In the genomic region with DNA sequence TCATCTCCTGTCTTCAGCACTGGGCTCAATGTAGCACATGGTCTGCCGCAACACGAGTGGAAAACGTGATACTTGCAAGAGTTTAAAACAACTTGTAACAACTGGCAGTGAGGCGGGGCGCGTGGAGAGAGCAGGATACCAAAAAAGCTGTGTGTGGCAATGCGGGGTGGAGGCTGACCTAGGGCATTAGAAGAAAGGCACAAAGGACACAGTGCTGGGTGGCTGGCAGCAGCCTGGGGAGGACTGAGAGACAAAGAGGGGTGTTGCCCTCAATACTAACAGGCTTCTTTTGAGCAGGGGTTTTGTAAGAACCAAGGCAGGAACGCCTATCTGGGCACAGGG, we compare ENCODE assay signal across 13 cellular contexts. TPM values are rescaled to one million over a fixed set of nuclear protein-coding genes. Genes with fewer than 3 reads are reported as not detected.
DNase-seq lines count a peak whose midpoint lies in the region; ATAC-seq, FAIRE-seq and TF ChIP-seq lines count a peak whose summit lies in the region.
"Had no signal": no experiment of that assay in that cellular context is flagged by ENCODE, and none has a peak within 500 bp of the region (broad histone marks: within the 10 kb centered on the region; RNA-seq: fewer than 3 reads in every experiment).

No MANE protein-coding gene starts in this region.

- no peak for TF ChIP-seq POLR2A in H1 (IDR thresholded peaks at IDR 0.05; ENCODE audit: control extremely low read depth in 1 of 2, low read depth in 2 of 2, low read length in 2 of 2)

- peaks cover 0 to 8% (median 3%) of the 10 kb centered on the region in 4 experiments; a peak in 5 of 7 replicates for H3K4me1 ChIP-seq in H1 (replicated peaks in 1 of 4; ENCODE audit: control insufficient read depth in 3 of 4, insufficient read depth in 4 of 4, low read length in 3 of 4)

- TF ChIP-seq RAD21 in H1 (IDR thresholded peaks at IDR 0.05 in 1 of 2, conservative IDR thresholded peaks at IDR 0.05 in 1 of 2; ENCODE audit: low read depth in 2 of 2, low read length in 2 of 2), result no peak

- ATAC-seq in HG03097 (IDR thresholded peaks at IDR 0.05; ENCODE audit: low FRiP score, unreplicated experiment), result no peak
- ATAC-seq: body of pancreas had no signal

- H2BK120ac ChIP-seq in H1 (replicated peaks; ENCODE audit: low read depth, low read length), result no peak overlapping the region

- H3K9ac ChIP-seq in H1 (replicated peaks in 1 of 4; ENCODE audit: extremely low read depth in 1 of 4, low read depth in 3 of 4, low read length in 3 of 4), result no peak overlapping the region

- H3K4ac ChIP-seq in H1 (replicated peaks; ENCODE audit: insufficient read length, low read depth, low read length), result no peak overlapping the region

- peak overlapping the region in 1 of 4 experiments; percentile 87; a peak in 1 of 8 replicates for H3K4me3 ChIP-seq in H1 (ENCODE audit: extremely low read depth in 1 of 4, insufficient read depth in 2 of 4, low read depth in 3 of 4, low read length in 4 of 4)

- H3K4me3 Mint-ChIP-seq in HFFc6 (peak overlapping the region; percentile 61; the same call in 1 of the 2 replicates), nephron (peak overlapping the region; percentile 81 to 85 (median 83))

- peaks cover 7 to 48% (median 30%) of the 10 kb centered on the region in 4 experiments for H3K27me3 ChIP-seq in H1 (replicated peaks in 1 of 4; ENCODE audit: control insufficient read depth in 3 of 4, extremely low read depth in 1 of 4, insufficient read depth in 3 of 4, low read length in 3 of 4)
- H3K27me3 ChIP-seq: body of pancreas had no signal

- peaks cover 0 to 5% of the 10 kb centered on the region in 2 experiments for H4K20me1 ChIP-seq in H1 (replicated peaks in 1 of 2; ENCODE audit: control insufficient read depth in 1 of 2, insufficient read depth in 2 of 2, low read length in 2 of 2)

- FAIRE-seq in H1 (lab: Jason Lieb, UNC), result no peak

- H2BK15ac ChIP-seq in H1 (ENCODE audit: low read length), result peak overlapping the region; percentile 31; the same call in 1 of the 2 replicates

- H4K91ac ChIP-seq in H1 (replicated peaks; ENCODE audit: insufficient read length, low read length), result no peak overlapping the region

- peaks cover 29% of the 10 kb centered on the region for H3K23me2 ChIP-seq in H1 (ENCODE audit: low read depth, low read length)

- H3K79me2 ChIP-seq in H1 (ENCODE audit: control insufficient read depth in 1 of 2, insufficient read depth in 2 of 2, low read length in 2 of 2), result peaks cover 0 to 12% of the 10 kb centered on the region in 2 experiments; a peak in 3 of 4 replicates

- TF ChIP-seq CTCF in HFFc6 (IDR thresholded peaks at IDR 0.05) (no peak), H1 (IDR thresholded peaks at IDR 0.05; ENCODE audit: control extremely low read depth in 1 of 3, insufficient read depth in 1 of 3, low read depth in 1 of 3, low read length in 3 of 3) (no peak), nephron (IDR thresholded peaks at IDR 0.05; ENCODE audit: unreplicated experiment in 3 of 3) (no peak)

- CTCF ChIA-PET in H1 (lab: Charles Lee; ENCODE audit: partially characterized antibody), result interaction anchor here (0.8 to 2.3 kb wide), 3 partner anchors 20 to 158 kb away, joined by 3 to 6 read pairs (median 4); partner anchors contain the start of gene SIRT5

- POLR2A ChIA-PET in H1 (lab: Charles Lee; ENCODE audit: partially characterized antibody), result interaction anchor here (0.9 to 2.1 kb wide), 3 partner anchors 10 to 86 kb away, joined by 3 to 5 read pairs (median 3); partner anchors contain the start of gene SIRT5

- no peak overlapping the region for H4K5ac ChIP-seq in H1 (ENCODE audit: insufficient read length, low read depth, low read length)

- DNase-seq in DMS53 (lab: John Stamatoyannopoulos, UW) (peak; percentile 21), DMS53 treated with DMSO at 0.1 percent for 48 hours (lab: John Stamatoyannopoulos, UW; ENCODE audit: unreplicated experiment) (no peak), HFFc6 (no peak), H1 (ENCODE audit: low read depth in 1 of 2, low spot score in 2 of 2) (peak in 1 of 2 experiments; percentile 44), DMS 273 treated with DMSO at 0.1 percent for 48 hours (lab: John Stamatoyannopoulos, UW) (no peak)
- no peak for DNase-seq in activated CD4-positive, CD25-positive, alpha-beta regulatory T cell treated with anti-CD3 and anti-CD28 coated beads, Interleukin-2, amount 50 U/mL, for 72 hours
- DNase-seq: activated CD4-positive, alpha-beta T cell treated with anti-CD3 and anti-CD28 coated beads for 1 hour; Caco-2; HCEC 1CT; MM.1S had no signal

- H2BK12ac ChIP-seq in H1 (ENCODE audit: low read depth, low read length), result 0 out of 2 replicates have a peak overlapping the region, but pooled peaks have one; percentile 68

- no peak overlapping the region for H3K14ac ChIP-seq in H1 (ENCODE audit: insufficient read length)

- H2AK5ac ChIP-seq in H1 (ENCODE audit: low read depth, low read length), result no peak overlapping the region

- 79% methylated on average over 8 of the region's 8 CpGs; no CpG with 5 or more reads in 1 of the 2 experiments for WGBS in H1 (ENCODE audit: extremely low coverage in 1 of 2, insufficient coverage in 1 of 2, insufficient read length in 1 of 2, insufficient replicate concordance in 2 of 2, low coverage in 1 of 2, low lambda C conversion rate in 2 of 2, missing lambda C conversion rate in 1 of 2), 2 experiments

- H3K4me1 Mint-ChIP-seq in HFFc6 (ENCODE audit: low read depth), result peaks cover 25% of the 10 kb centered on the region
- peaks cover 9% of the 10 kb centered on the region for H3K4me1 Mint-ChIP-seq in nephron

- no peak overlapping the region for H3K18ac ChIP-seq in H1 (ENCODE audit: extremely low read depth, low read length)

- H2AFZ ChIP-seq in H1 (ENCODE audit: low read length), result no peak overlapping the region

- H3K27ac Mint-ChIP-seq in HFFc6 (no peak overlapping the region), nephron (no peak overlapping the region)

- H3K9me3 Mint-ChIP-seq in HFFc6 (no peaks in the 10 kb centered on the region), nephron (no peaks in the 10 kb centered on the region)

- no peak overlapping the region for H3K56ac ChIP-seq in H1 (replicated peaks; ENCODE audit: insufficient read length, low read depth, low read length)

- no peak overlapping the region for H2BK5ac ChIP-seq in H1 (ENCODE audit: low read depth, low read length)

- H3K36me3 Mint-ChIP-seq in HFFc6 (ENCODE audit: low read depth) (no peaks in the 10 kb centered on the region), nephron (ENCODE audit: low read depth) (no peaks in the 10 kb centered on the region)

- no peak overlapping the region for H4K8ac ChIP-seq in H1 (ENCODE audit: extremely low read depth, insufficient read depth, low read length)

- no peak for TF ChIP-seq EP300 in H1 (IDR thresholded peaks at IDR 0.05; ENCODE audit: borderline replicate concordance in 1 of 2, low read depth in 2 of 2, low read length in 2 of 2)

- H2BK20ac ChIP-seq in H1 (ENCODE audit: low read length), result no peak overlapping the region; the same call in 1 of the 2 replicates

- H3K79me1 ChIP-seq in H1 (ENCODE audit: low read depth, low read length), result no peaks in the 10 kb centered on the region

- no peaks in the 10 kb centered on the region for H3K9me3 ChIP-seq in H1 (ENCODE audit: insufficient read depth in 2 of 2, low read depth in 1 of 2, low read length in 1 of 2)
- H3K9me3 ChIP-seq: body of pancreas, Caco-2 had no signal

- H3K27me3 Mint-ChIP-seq in HFFc6 (ENCODE audit: insufficient read depth) (no peaks in the 10 kb centered on the region), nephron (ENCODE audit: low read depth) (peaks cover 37% of the 10 kb centered on the region)

- H3K27ac ChIP-seq in H1 (ENCODE audit: low read depth, low read length), result no peak overlapping the region

- no peak overlapping the region for H3K23ac ChIP-seq in H1 (ENCODE audit: insufficient read length)

- peak overlapping the region; percentile 90 to 92; a peak in 3 of 4 replicates for H3K4me2 ChIP-seq in H1 (ENCODE audit: insufficient read depth in 1 of 2, low read depth in 2 of 2, low read length in 2 of 2)

- no peaks in the 10 kb centered on the region for H3K36me3 ChIP-seq in H1 (ENCODE audit: control insufficient read depth in 2 of 4, insufficient read depth in 4 of 4, low read length in 3 of 4)

TF ChIP-seq in H1, 55 proteins besides CTCF, POLR2A, EP300 and RAD21:
- TF ChIP-seq TBP (IDR thresholded peaks at IDR 0.05; ENCODE audit: low read depth, low read length), result no peak
- TF ChIP-seq CTBP2 (IDR thresholded peaks at IDR 0.05; ENCODE audit: borderline replicate concordance, insufficient read depth, insufficient read length, low read length), result no peak
- TF ChIP-seq CHD2 (IDR thresholded peaks at IDR 0.05; ENCODE audit: low read length), result no peak
- TF ChIP-seq KDM1A (IDR thresholded peaks at IDR 0.05; ENCODE audit: borderline replicate concordance, low read length), result no peak
- no peak for TF ChIP-seq SRF (IDR thresholded peaks at IDR 0.05; ENCODE audit: low read depth, low read length)
- TF ChIP-seq CBX8 (IDR thresholded peaks at IDR 0.05; ENCODE audit: borderline replicate concordance, low read depth, low read length), result no peak
- no peak for TF ChIP-seq TEAD4 (IDR thresholded peaks at IDR 0.05; ENCODE audit: low read depth, low read length)
- TF ChIP-seq TCF12 (IDR thresholded peaks at IDR 0.05; ENCODE audit: low read depth, low read length), result no peak
- TF ChIP-seq, protein P1, sequence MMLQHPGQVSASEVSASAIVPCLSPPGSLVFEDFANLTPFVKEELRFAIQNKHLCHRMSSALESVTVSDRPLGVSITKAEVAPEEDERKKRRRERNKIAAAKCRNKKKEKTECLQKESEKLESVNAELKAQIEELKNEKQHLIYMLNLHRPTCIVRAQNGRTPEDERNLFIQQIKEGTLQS (IDR thresholded peaks at IDR 0.05; ENCODE audit: insufficient read depth, low read depth, low read length), result no peak

RNA-seq across cellular contexts. Expression of gene GFOD1, which starts 1.5 kb away (rescaled TPM):
- 1 to 10 TPM; 2.3 to 4.7 (median 2.9) TPM for total RNA-seq in HFFc6 (2021; fragmentation: NEBNext Ultra II Directional; extraction: Animal tissue kit (Norgen Biotek cat#: 25700))
- total RNA-seq in H1 (2021; fragmentation: NEBNext Ultra II Directional; extraction: Animal tissue kit (Norgen Biotek cat#: 25700)), result 8.5 and 8.8 TPM in 2 replicates
- 2.5 and 3.4 TPM in 2 replicates for polyA plus RNA-seq in H1 (2011; rRNA removed)
- 2.8 TPM for polyA plus RNA-seq in H1 (2011; cell fraction: cytosol; rRNA removed)
- 4.1 TPM for polyA plus RNA-seq in H1 (2011; cell fraction: nucleus; rRNA removed)
- polyA plus RNA-seq in H1 (2012, experiment 1 of 2), result 2.5 to 3.4 TPM (median 3.1 TPM) in 4 replicates
- polyA plus RNA-seq in H1 (2012, experiment 2 of 2), result 0.63 TPM
- polyA plus RNA-seq in H1 (2013, experiment 1 of 2), result 3.5 TPM
- 3.6 TPM for polyA plus RNA-seq in H1 (2013, experiment 2 of 2)
- 8.5 and 10.8 TPM in 2 replicates for polyA minus RNA-seq in H1 (2011; rRNA and poly(A)+ RNA removed)
- polyA minus RNA-seq in H1 (2011; cell fraction: cytosol; rRNA and poly(A)+ RNA removed), result 7.9 TPM
- polyA minus RNA-seq in H1 (2011; cell fraction: nucleus; rRNA and poly(A)+ RNA removed), result 14.4 TPM
